In the genomic region with DNA sequence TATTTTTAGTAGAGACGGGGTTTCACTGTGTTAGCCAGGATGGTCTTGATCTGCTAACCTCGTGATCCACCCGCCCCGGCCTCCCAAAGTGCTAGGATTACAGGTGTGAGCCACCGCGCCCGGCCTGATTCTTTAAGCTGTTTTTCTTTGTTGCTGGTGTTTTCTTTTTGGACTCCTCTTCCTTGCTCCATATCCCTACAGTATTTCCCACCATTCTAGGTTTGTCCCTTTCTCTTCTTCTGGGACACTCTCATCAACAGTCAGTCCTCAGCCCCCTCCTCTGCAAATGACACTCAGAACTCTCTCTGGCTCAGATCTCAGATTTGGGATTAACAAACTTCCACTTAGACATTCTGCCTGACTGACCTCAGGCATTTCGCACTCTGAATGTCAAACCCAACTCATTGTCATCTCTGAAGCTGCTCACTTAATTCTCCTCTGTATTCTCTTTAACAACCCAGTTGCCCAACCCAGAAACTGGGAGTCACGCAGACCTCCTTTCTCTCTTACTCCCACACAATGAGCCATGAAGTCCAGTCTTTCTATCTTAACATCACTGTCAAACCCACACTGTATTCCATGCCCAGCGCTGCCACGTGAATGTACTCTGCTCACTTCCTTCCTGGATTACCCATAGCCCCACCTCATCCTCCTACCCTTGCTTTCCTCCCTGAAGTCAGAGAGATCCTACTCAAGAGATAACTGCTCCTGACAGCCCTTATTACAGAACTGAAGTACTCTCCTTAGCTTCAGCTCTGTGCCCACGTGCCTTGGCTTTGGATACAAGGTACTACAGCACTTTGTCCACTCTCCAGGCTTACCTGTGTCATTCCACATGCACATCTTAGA, we compare ENCODE assay signal across 1 cellular context.
TF ChIP-seq lines count a peak whose summit lies in the region.

No MANE protein-coding gene starts in this region.

TF ChIP-seq in K562, 482 proteins besides CTCF, POLR2A, EP300 and RAD21 (continued from another document and continues in another):
- TF ChIP-seq ZNF324 (CRISPR knock-in tag; IDR thresholded peaks at IDR 0.05) (peak; percentile 56; the same call in 1 of the 2 replicates), PHF8 (IDR thresholded peaks at IDR 0.05; ENCODE audit: borderline replicate concordance, low read length) (no peak; the same call in 1 of the 2 replicates), NCOA1 (IDR thresholded peaks at IDR 0.05; ENCODE audit: low read depth) (no peak), KAT7 (CRISPR knock-in tag; IDR thresholded peaks at IDR 0.05; ENCODE audit: borderline replicate concordance) (peak; percentile 94), IFI16 (CRISPR knock-in tag; IDR thresholded peaks at IDR 0.05) (no peak), BRCA1 (IDR thresholded peaks at IDR 0.05) (no peak), BRCA1 (CRISPR knock-in tag; IDR thresholded peaks at IDR 0.05) (no peak), CHCHD3 (CRISPR knock-in tag; IDR thresholded peaks at IDR 0.05) (no peak), ZNF75A (CRISPR knock-in tag; IDR thresholded peaks at IDR 0.05) (peak; percentile 58; the same call in 1 of the 2 replicates), CTBP1 (IDR thresholded peaks at IDR 0.05; ENCODE audit: borderline replicate concordance) (peak; percentile 68), SETDB1 (IDR thresholded peaks at IDR 0.05; ENCODE audit: low read length) (no peak), ZNF507 (tag; conservative IDR thresholded peaks at IDR 0.05) (no peak), NR2C2 (CRISPR knock-in tag; IDR thresholded peaks at IDR 0.05) (no peak), NR2C2 (tag; IDR thresholded peaks at IDR 0.05) (peak; percentile 51; the same call in 1 of the 2 replicates), ZNF696 (CRISPR knock-in tag; conservative IDR thresholded peaks at IDR 0.05) (no peak), SREBF2 (CRISPR knock-in tag; IDR thresholded peaks at IDR 0.05) (0 out of 2 replicates have a peak, but pooled peaks have one; percentile 22), ZNF232 (CRISPR knock-in tag; IDR thresholded peaks at IDR 0.05) (no peak), CBFA2T2 (conservative IDR thresholded peaks at IDR 0.05) (no peak; the same call in 1 of the 2 replicates), ADNP (tag; IDR thresholded peaks at IDR 0.05) (no peak), PHTF2 (CRISPR knock-in tag; IDR thresholded peaks at IDR 0.05) (peak; percentile 3; the same call in 1 of the 2 replicates)
- TF ChIP-seq, protein P1, sequence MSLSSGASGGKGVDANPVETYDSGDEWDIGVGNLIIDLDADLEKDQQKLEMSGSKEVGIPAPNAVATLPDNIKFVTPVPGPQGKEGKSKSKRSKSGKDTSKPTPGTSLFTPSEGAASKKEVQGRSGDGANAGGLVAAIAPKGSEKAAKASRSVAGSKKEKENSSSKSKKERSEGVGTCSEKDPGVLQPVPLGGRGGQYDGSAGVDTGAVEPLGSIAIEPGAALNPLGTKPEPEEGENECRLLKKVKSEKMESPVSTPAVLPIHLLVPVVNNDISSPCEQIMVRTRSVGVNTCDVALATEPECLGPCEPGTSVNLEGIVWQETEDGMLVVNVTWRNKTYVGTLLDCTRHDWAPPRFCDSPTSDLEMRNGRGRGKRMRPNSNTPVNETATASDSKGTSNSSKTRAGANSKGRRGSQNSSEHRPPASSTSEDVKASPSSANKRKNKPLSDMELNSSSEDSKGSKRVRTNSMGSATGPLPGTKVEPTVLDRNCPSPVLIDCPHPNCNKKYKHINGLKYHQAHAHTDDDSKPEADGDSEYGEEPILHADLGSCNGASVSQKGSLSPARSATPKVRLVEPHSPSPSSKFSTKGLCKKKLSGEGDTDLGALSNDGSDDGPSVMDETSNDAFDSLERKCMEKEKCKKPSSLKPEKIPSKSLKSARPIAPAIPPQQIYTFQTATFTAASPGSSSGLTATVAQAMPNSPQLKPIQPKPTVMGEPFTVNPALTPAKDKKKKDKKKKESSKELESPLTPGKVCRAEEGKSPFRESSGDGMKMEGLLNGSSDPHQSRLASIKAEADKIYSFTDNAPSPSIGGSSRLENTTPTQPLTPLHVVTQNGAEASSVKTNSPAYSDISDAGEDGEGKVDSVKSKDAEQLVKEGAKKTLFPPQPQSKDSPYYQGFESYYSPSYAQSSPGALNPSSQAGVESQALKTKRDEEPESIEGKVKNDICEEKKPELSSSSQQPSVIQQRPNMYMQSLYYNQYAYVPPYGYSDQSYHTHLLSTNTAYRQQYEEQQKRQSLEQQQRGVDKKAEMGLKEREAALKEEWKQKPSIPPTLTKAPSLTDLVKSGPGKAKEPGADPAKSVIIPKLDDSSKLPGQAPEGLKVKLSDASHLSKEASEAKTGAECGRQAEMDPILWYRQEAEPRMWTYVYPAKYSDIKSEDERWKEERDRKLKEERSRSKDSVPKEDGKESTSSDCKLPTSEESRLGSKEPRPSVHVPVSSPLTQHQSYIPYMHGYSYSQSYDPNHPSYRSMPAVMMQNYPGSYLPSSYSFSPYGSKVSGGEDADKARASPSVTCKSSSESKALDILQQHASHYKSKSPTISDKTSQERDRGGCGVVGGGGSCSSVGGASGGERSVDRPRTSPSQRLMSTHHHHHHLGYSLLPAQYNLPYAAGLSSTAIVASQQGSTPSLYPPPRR (CRISPR knock-in tag; IDR thresholded peaks at IDR 0.05; ENCODE audit: borderline replicate concordance), result no peak
- TF ChIP-seq, protein P2, sequence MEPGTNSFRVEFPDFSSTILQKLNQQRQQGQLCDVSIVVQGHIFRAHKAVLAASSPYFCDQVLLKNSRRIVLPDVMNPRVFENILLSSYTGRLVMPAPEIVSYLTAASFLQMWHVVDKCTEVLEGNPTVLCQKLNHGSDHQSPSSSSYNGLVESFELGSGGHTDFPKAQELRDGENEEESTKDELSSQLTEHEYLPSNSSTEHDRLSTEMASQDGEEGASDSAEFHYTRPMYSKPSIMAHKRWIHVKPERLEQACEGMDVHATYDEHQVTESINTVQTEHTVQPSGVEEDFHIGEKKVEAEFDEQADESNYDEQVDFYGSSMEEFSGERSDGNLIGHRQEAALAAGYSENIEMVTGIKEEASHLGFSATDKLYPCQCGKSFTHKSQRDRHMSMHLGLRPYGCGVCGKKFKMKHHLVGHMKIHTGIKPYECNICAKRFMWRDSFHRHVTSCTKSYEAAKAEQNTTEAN (CRISPR knock-in tag; IDR thresholded peaks at IDR 0.05), result no peak
- TF ChIP-seq, protein P3, sequence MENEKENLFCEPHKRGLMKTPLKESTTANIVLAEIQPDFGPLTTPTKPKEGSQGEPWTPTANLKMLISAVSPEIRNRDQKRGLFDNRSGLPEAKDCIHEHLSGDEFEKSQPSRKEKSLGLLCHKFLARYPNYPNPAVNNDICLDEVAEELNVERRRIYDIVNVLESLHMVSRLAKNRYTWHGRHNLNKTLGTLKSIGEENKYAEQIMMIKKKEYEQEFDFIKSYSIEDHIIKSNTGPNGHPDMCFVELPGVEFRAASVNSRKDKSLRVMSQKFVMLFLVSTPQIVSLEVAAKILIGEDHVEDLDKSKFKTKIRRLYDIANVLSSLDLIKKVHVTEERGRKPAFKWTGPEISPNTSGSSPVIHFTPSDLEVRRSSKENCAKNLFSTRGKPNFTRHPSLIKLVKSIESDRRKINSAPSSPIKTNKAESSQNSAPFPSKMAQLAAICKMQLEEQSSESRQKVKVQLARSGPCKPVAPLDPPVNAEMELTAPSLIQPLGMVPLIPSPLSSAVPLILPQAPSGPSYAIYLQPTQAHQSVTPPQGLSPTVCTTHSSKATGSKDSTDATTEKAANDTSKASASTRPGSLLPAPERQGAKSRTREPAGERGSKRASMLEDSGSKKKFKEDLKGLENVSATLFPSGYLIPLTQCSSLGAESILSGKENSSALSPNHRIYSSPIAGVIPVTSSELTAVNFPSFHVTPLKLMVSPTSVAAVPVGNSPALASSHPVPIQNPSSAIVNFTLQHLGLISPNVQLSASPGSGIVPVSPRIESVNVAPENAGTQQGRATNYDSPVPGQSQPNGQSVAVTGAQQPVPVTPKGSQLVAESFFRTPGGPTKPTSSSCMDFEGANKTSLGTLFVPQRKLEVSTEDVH (IDR thresholded peaks at IDR 0.05; ENCODE audit: low read depth, partially characterized antibody), result peak; percentile 45
- TF ChIP-seq, protein P4, sequence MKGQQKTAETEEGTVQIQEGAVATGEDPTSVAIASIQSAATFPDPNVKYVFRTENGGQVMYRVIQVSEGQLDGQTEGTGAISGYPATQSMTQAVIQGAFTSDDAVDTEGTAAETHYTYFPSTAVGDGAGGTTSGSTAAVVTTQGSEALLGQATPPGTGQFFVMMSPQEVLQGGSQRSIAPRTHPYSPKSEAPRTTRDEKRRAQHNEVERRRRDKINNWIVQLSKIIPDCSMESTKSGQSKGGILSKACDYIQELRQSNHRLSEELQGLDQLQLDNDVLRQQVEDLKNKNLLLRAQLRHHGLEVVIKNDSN (CRISPR knock-in tag; IDR thresholded peaks at IDR 0.05), result no peak
- TF ChIP-seq, protein P5, sequence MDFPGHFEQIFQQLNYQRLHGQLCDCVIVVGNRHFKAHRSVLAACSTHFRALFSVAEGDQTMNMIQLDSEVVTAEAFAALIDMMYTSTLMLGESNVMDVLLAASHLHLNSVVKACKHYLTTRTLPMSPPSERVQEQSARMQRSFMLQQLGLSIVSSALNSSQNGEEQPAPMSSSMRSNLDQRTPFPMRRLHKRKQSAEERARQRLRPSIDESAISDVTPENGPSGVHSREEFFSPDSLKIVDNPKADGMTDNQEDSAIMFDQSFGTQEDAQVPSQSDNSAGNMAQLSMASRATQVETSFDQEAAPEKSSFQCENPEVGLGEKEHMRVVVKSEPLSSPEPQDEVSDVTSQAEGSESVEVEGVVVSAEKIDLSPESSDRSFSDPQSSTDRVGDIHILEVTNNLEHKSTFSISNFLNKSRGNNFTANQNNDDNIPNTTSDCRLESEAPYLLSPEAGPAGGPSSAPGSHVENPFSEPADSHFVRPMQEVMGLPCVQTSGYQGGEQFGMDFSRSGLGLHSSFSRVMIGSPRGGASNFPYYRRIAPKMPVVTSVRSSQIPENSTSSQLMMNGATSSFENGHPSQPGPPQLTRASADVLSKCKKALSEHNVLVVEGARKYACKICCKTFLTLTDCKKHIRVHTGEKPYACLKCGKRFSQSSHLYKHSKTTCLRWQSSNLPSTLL (IDR thresholded peaks at IDR 0.05), result no peak
- TF ChIP-seq, protein P6, sequence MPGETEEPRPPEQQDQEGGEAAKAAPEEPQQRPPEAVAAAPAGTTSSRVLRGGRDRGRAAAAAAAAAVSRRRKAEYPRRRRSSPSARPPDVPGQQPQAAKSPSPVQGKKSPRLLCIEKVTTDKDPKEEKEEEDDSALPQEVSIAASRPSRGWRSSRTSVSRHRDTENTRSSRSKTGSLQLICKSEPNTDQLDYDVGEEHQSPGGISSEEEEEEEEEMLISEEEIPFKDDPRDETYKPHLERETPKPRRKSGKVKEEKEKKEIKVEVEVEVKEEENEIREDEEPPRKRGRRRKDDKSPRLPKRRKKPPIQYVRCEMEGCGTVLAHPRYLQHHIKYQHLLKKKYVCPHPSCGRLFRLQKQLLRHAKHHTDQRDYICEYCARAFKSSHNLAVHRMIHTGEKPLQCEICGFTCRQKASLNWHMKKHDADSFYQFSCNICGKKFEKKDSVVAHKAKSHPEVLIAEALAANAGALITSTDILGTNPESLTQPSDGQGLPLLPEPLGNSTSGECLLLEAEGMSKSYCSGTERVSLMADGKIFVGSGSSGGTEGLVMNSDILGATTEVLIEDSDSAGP (CRISPR knock-in tag; IDR thresholded peaks at IDR 0.05), result no peak
- TF ChIP-seq, protein P7, sequence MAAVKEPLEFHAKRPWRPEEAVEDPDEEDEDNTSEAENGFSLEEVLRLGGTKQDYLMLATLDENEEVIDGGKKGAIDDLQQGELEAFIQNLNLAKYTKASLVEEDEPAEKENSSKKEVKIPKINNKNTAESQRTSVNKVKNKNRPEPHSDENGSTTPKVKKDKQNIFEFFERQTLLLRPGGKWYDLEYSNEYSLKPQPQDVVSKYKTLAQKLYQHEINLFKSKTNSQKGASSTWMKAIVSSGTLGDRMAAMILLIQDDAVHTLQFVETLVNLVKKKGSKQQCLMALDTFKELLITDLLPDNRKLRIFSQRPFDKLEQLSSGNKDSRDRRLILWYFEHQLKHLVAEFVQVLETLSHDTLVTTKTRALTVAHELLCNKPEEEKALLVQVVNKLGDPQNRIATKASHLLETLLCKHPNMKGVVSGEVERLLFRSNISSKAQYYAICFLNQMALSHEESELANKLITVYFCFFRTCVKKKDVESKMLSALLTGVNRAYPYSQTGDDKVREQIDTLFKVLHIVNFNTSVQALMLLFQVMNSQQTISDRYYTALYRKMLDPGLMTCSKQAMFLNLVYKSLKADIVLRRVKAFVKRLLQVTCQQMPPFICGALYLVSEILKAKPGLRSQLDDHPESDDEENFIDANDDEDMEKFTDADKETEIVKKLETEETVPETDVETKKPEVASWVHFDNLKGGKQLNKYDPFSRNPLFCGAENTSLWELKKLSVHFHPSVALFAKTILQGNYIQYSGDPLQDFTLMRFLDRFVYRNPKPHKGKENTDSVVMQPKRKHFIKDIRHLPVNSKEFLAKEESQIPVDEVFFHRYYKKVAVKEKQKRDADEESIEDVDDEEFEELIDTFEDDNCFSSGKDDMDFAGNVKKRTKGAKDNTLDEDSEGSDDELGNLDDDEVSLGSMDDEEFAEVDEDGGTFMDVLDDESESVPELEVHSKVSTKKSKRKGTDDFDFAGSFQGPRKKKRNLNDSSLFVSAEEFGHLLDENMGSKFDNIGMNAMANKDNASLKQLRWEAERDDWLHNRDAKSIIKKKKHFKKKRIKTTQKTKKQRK (IDR thresholded peaks at IDR 0.05; ENCODE audit: borderline replicate concordance, low read depth, low read length), result no peak
- TF ChIP-seq, protein P8, sequence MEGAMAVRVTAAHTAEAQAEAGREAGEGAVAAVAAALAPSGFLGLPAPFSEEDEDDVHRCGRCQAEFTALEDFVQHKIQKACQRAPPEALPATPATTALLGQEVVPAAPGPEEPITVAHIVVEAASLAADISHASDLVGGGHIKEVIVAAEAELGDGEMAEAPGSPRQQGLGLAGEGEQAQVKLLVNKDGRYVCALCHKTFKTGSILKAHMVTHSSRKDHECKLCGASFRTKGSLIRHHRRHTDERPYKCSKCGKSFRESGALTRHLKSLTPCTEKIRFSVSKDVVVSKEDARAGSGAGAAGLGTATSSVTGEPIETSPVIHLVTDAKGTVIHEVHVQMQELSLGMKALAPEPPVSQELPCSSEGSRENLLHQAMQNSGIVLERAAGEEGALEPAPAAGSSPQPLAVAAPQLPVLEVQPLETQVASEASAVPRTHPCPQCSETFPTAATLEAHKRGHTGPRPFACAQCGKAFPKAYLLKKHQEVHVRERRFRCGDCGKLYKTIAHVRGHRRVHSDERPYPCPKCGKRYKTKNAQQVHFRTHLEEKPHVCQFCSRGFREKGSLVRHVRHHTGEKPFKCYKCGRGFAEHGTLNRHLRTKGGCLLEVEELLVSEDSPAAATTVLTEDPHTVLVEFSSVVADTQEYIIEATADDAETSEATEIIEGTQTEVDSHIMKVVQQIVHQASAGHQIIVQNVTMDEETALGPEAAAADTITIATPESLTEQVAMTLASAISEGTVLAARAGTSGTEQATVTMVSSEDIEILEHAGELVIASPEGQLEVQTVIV (CRISPR knock-in tag; IDR thresholded peaks at IDR 0.05; ENCODE audit: borderline replicate concordance), result no peak; the same call in 1 of the 2 replicates
- TF ChIP-seq, protein P9, sequence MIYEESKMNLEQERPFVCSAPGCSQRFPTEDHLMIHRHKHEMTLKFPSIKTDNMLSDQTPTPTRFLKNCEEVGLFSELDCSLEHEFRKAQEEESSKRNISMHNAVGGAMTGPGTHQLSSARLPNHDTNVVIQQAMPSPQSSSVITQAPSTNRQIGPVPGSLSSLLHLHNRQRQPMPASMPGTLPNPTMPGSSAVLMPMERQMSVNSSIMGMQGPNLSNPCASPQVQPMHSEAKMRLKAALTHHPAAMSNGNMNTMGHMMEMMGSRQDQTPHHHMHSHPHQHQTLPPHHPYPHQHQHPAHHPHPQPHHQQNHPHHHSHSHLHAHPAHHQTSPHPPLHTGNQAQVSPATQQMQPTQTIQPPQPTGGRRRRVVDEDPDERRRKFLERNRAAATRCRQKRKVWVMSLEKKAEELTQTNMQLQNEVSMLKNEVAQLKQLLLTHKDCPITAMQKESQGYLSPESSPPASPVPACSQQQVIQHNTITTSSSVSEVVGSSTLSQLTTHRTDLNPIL (CRISPR knock-in tag; IDR thresholded peaks at IDR 0.05), result peak; percentile 39; the same call in 1 of the 2 replicates
- TF ChIP-seq, protein P10, sequence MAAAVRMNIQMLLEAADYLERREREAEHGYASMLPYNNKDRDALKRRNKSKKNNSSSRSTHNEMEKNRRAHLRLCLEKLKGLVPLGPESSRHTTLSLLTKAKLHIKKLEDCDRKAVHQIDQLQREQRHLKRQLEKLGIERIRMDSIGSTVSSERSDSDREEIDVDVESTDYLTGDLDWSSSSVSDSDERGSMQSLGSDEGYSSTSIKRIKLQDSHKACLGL (CRISPR knock-in tag; IDR thresholded peaks at IDR 0.05; ENCODE audit: borderline replicate concordance, poor library complexity, severe bottlenecking), result peak; percentile 24
